Comparison of ENCODE assay signal across 16 cellular contexts in the genomic region with DNA sequence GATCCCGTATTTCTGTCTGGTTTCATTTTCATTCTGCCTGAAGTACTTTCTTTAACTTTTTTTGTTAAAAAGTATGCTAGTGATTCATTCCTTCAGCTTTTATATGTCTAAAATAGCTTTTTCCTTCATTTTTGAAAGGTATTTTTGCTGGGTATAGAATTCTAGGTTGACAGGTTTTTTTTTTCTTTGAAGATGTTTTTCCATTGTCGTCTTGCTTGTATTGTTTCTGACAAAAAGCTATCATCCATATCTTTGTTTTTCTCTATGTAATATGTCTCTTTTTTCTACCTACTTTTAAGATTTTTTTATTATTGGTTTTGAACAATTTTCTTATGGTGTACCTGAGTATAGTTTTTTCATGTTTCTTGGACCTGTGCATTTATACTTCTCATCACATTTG. TPM values are rescaled to one million over a fixed set of nuclear protein-coding genes. Genes with fewer than 3 reads are reported as not detected.
A peak's percentile ranks its signal among the peaks of the same experiment; 100 is the strongest.
DNase-seq lines count a peak whose midpoint lies in the region; ATAC-seq, FAIRE-seq and TF ChIP-seq lines count a peak whose summit lies in the region.
"Had no signal": no experiment of that assay in that cellular context is flagged by ENCODE, and none has a peak within 500 bp of the region (broad histone marks: within the 10 kb centered on the region; RNA-seq: fewer than 3 reads in every experiment).

No MANE protein-coding gene starts in this region.

- H3K4me3 ChIP-seq in HCT116 (replicated peaks in 1 of 2; ENCODE audit: low read depth in 1 of 2, low read length in 2 of 2) = no peak overlapping the region
- H3K4me3 ChIP-seq in adipocyte (ENCODE audit: low read length) = peak overlapping the region; percentile 62
- no peak overlapping the region for H3K4me3 ChIP-seq in SK-N-SH (ENCODE audit: low read depth in 2 of 2, low read length in 1 of 2)
- H3K4me3 ChIP-seq: BLaER1 had no signal

- H4K20me1 ChIP-seq in HCT116 (ENCODE audit: insufficient read depth) (no peaks in the 10 kb centered on the region), SK-N-SH (ENCODE audit: insufficient read depth) (no peaks in the 10 kb centered on the region)
- H4K20me1 ChIP-seq: BLaER1 had no signal

- TF ChIP-seq CTCF in HCT116 (IDR thresholded peaks at IDR 0.05 in 2 of 3, conservative IDR thresholded peaks at IDR 0.05 in 1 of 3; ENCODE audit: borderline replicate concordance in 1 of 3, insufficient read depth in 1 of 3, low read depth in 2 of 3, low read length in 2 of 3) (no peak), SK-N-SH (IDR thresholded peaks at IDR 0.05) (no peak)

- H3K36me3 ChIP-seq in HCT116 (ENCODE audit: control insufficient read depth in 1 of 2, insufficient read depth in 2 of 2, low read length in 2 of 2) = peaks cover 87 to 92% of the 10 kb centered on the region in 2 experiments
- H3K36me3 ChIP-seq in adipocyte (ENCODE audit: control insufficient read depth, insufficient read depth, low read length, severe bottlenecking) = peaks cover 82% of the 10 kb centered on the region
- peaks cover 68 to 98% of the 10 kb centered on the region in 2 experiments for H3K36me3 ChIP-seq in SK-N-SH (replicated peaks in 1 of 2; ENCODE audit: control insufficient read depth in 1 of 2, insufficient read depth in 2 of 2, low read length in 1 of 2)

- peaks cover 5% of the 10 kb centered on the region for H3F3A ChIP-seq in SK-N-SH (replicated peaks; ENCODE audit: insufficient read depth)

- ATAC-seq in HCT116 = no peak
- no peak for ATAC-seq in GM21619 (IDR thresholded peaks at IDR 0.05; ENCODE audit: unreplicated experiment)

- H2AFZ ChIP-seq in HCT116 (ENCODE audit: low read depth, low read length, poor library complexity, severe bottlenecking) (no peak overlapping the region), SK-N-SH (ENCODE audit: low read depth) (no peak overlapping the region)

- TF ChIP-seq POLR2A in HCT116 (IDR thresholded peaks at IDR 0.05; ENCODE audit: borderline replicate concordance, extremely low read depth, insufficient read depth, insufficient read length) = no peak
- TF ChIP-seq POLR2A in GM12891 (IDR thresholded peaks at IDR 0.05; ENCODE audit: low read depth, low read length) = no peak

- intact Hi-C loops in HCT116 (cut with micrococcal nuclease) = no loop called here

- DNase-seq in HCT116 (ENCODE audit: low read depth, low spot score) (no peak), adipocyte (ENCODE audit: low read depth) (no peak), left kidney (ENCODE audit: low read depth, low spot score) (peak; percentile 5), SK-N-SH (no peak), GM12891 (ENCODE audit: insufficient read length, low spot score) (no peak), DMS79 (lab: John Stamatoyannopoulos, UW) (no peak)
- DNase-seq: AML-193; Caco-2; CD8-positive, alpha-beta memory T cell; DMS53; HCEC 1CT; KBM-7 had no signal

- peaks cover 79% of the 10 kb centered on the region for H3K79me2 ChIP-seq in HCT116 (ENCODE audit: insufficient read depth, low read length)
- peaks cover 17% of the 10 kb centered on the region; the same call in 1 of the 2 replicates for H3K79me2 ChIP-seq in SK-N-SH (ENCODE audit: insufficient read depth)

- no peak for TF ChIP-seq EP300 in SK-N-SH (IDR thresholded peaks at IDR 0.05; ENCODE audit: borderline replicate concordance in 1 of 2, low read depth in 1 of 2, low read length in 1 of 2)

- POLR2A ChIA-PET in HCT116 (lab: Charles Lee) = interaction anchor here (0.8 to 1.4 kb wide), 2 partner anchors 9 to 34 kb away, joined by 4 to 5 read pairs; no protein-coding TSS in a partner anchor
- POLR2A ChIA-PET in SK-N-SH (lab: Yijun Ruan, JAX) = no interaction called here

- TSS peak; percentile 0 for BruUV-seq in HCT116 (replicated peaks; lab: Mats Ljungman, UMichigan)

- H3K27me3 ChIP-seq in HCT116 (ENCODE audit: insufficient read depth, low read length) (no peaks in the 10 kb centered on the region), adipocyte (replicated peaks; ENCODE audit: control insufficient read depth, insufficient read depth, low read length) (no peaks in the 10 kb centered on the region), SK-N-SH (ENCODE audit: insufficient read depth) (no peaks in the 10 kb centered on the region)
- H3K27me3 ChIP-seq: BLaER1 had no signal

- 90% methylated on average over 2 of the region's 2 CpGs for WGBS in SK-N-SH (ENCODE audit: low lambda C conversion rate)

- H3K4me1 ChIP-seq in HCT116 (ENCODE audit: control insufficient read depth in 1 of 2, insufficient read depth in 2 of 2, low read length in 2 of 2) (peaks cover 15 to 30% of the 10 kb centered on the region in 2 experiments), adipocyte (ENCODE audit: control insufficient read depth, insufficient read depth, low read length) (peaks cover 84% of the 10 kb centered on the region), SK-N-SH (ENCODE audit: control insufficient read depth in 1 of 2, insufficient read depth in 2 of 2, low read depth in 1 of 2, low read length in 1 of 2) (no peaks in the 10 kb centered on the region)
- H3K4me1 ChIP-seq: BLaER1, Caco-2 had no signal

- no peak for FAIRE-seq in GM12891 (lab: Jason Lieb, UNC)
- FAIRE-seq: GM12892 had no signal

- RAD21 ChIA-PET in HCT116 (lab: Charles Lee; ENCODE audit: low non-redundant PET in 1 of 2, low total read pairs in 2 of 2, uncharacterized antibody in 2 of 2, unreplicated experiment in 2 of 2) = no interaction called here

- H3K9me2 ChIP-seq in HCT116 (ENCODE audit: insufficient read depth) (no peaks in the 10 kb centered on the region), SK-N-SH (no peaks in the 10 kb centered on the region)

- H3K9me3 ChIP-seq in HCT116 (ENCODE audit: control insufficient read depth in 1 of 2, insufficient read depth in 1 of 2, low read depth in 1 of 2, low read length in 2 of 2) (peaks cover 10 to 26% of the 10 kb centered on the region in 2 experiments; a peak in 3 of 4 replicates), adipocyte (ENCODE audit: control insufficient read depth, low read length) (peaks cover 11% of the 10 kb centered on the region), SK-N-SH (peaks cover 22% of the 10 kb centered on the region)

- CTCF ChIA-PET in HCT116 (lab: Charles Lee) (no interaction called here), SK-N-SH (lab: Yijun Ruan, JAX) (interaction anchor here (1.0 kb wide), 1 partner anchor 106 kb away, joined by 7 read pairs; no protein-coding TSS in a partner anchor)

- no peak for TF ChIP-seq RAD21 in HCT116 (IDR thresholded peaks at IDR 0.05; ENCODE audit: low read depth)
- TF ChIP-seq RAD21 in SK-N-SH (IDR thresholded peaks at IDR 0.05; ENCODE audit: low read length) = no peak

- H3K9ac ChIP-seq in HCT116 (ENCODE audit: low read length) = no peak overlapping the region
- peak overlapping the region; percentile 94 for H3K9ac ChIP-seq in adipocyte (ENCODE audit: low read length)
- H3K9ac ChIP-seq in SK-N-SH = no peak overlapping the region
- H3K9ac ChIP-seq: BLaER1 had no signal

- H3K27ac ChIP-seq in HCT116 (ENCODE audit: low read depth, low read length) (no peak overlapping the region), SK-N-SH (ENCODE audit: low read depth in 2 of 2, low read length in 1 of 2) (no peak overlapping the region)
- H3K27ac ChIP-seq: BLaER1, HL-60 had no signal

- H3K4me2 ChIP-seq in HCT116 (ENCODE audit: low read length) (no peak overlapping the region), SK-N-SH (no peak overlapping the region)
- H3K4me2 ChIP-seq: BLaER1 had no signal

TF ChIP-seq in HCT116, 20 proteins besides CTCF, POLR2A, EP300 and RAD21 (continues in another document):
- TF ChIP-seq SIN3A (IDR thresholded peaks at IDR 0.05; ENCODE audit: low read depth) = no peak

TF ChIP-seq in SK-N-SH, 30 proteins besides CTCF, POLR2A, EP300 and RAD21 (continues in another document):
- no peak for TF ChIP-seq SIN3A (IDR thresholded peaks at IDR 0.05; ENCODE audit: borderline replicate concordance, low read depth, low read length)
- TF ChIP-seq YY1 (IDR thresholded peaks at IDR 0.05; ENCODE audit: low read depth) = no peak
- TF ChIP-seq TEAD4 (IDR thresholded peaks at IDR 0.05; ENCODE audit: borderline replicate concordance, insufficient read depth) = no peak
- no peak for TF ChIP-seq EZH2phosphoT487 (IDR thresholded peaks at IDR 0.05; ENCODE audit: borderline replicate concordance, low read depth)
- TF ChIP-seq FOXM1 (IDR thresholded peaks at IDR 0.05; ENCODE audit: low read depth) = no peak
- no peak for TF ChIP-seq RCOR1 (IDR thresholded peaks at IDR 0.05; ENCODE audit: low read length)
- no peak for TF ChIP-seq FOXJ3 (CRISPR knock-in tag; IDR thresholded peaks at IDR 0.05)
- no peak for TF ChIP-seq NRF1 (IDR thresholded peaks at IDR 0.05; ENCODE audit: low read depth, low read length)
- no peak for TF ChIP-seq FOSL2 (IDR thresholded peaks at IDR 0.05; ENCODE audit: borderline replicate concordance, low read depth)

TF ChIP-seq in GM12891, 5 proteins besides CTCF, POLR2A, EP300 and RAD21:
- TF ChIP-seq TAF1 (IDR thresholded peaks at IDR 0.05; ENCODE audit: low read depth, low read length) (no peak), POU2F2 (IDR thresholded peaks at IDR 0.05; ENCODE audit: low read depth, low read length) (no peak), PAX5 (IDR thresholded peaks at IDR 0.05; ENCODE audit: insufficient read depth, low read length, severe bottlenecking) (no peak), SPI1 (IDR thresholded peaks at IDR 0.05; ENCODE audit: low read depth, low read length) (no peak), POLR2AphosphoS5 (IDR thresholded peaks at IDR 0.05; ENCODE audit: low read depth, low read length) (no peak)
TF ChIP-seq in GM12891: peak in this region for 0.

RNA-seq across cellular contexts. Expression of gene CUTC, which starts 8.2 kb away (rescaled TPM):
- 53.6 TPM for total RNA-seq in HCT116 (2021; ENCODE audit: unreplicated experiment)
- 39.1 and 51.8 TPM in 2 replicates for polyA plus RNA-seq in HCT116 (2012)
- polyA plus RNA-seq in SK-N-SH (2012; rRNA removed) = 19.4 and 21.1 TPM in 2 replicates
- 22.5 and 26.7 TPM in 2 replicates for polyA plus RNA-seq in SK-N-SH (2012; cell fraction: cytosol; rRNA removed)
- 13.4 and 20.0 TPM in 2 replicates for polyA plus RNA-seq in SK-N-SH (2012; cell fraction: nucleus; rRNA removed)
- 25.6 TPM for polyA plus RNA-seq in GM12891 (2012; ENCODE audit: low read depth, missing spikeins)

RNA-seq across cellular contexts. Expression of gene COX15, which starts 8.3 kb away (rescaled TPM):
- total RNA-seq in HCT116 (2021; ENCODE audit: unreplicated experiment) = 79.6 TPM
- polyA plus RNA-seq in HCT116 (2012) = 29.8 and 41.4 TPM in 2 replicates
- 20.4 and 26.3 TPM in 2 replicates for polyA plus RNA-seq in SK-N-SH (2012; rRNA removed)
- polyA plus RNA-seq in SK-N-SH (2012; cell fraction: cytosol; rRNA removed) = 22.0 and 23.0 TPM in 2 replicates
- 34.9 and 46.3 TPM in 2 replicates for polyA plus RNA-seq in SK-N-SH (2012; cell fraction: nucleus; rRNA removed)
- 22.4 TPM for polyA plus RNA-seq in GM12891 (2012; ENCODE audit: low read depth, missing spikeins)

RNA-seq across cellular contexts. Expression of gene ABCC2, which starts 42.2 kb away (rescaled TPM):
- 88.2 TPM for total RNA-seq in HCT116 (2021; ENCODE audit: unreplicated experiment)
- polyA plus RNA-seq in HCT116 (2012) = 8.1 and 12.2 TPM in 2 replicates
- 0.48 and 0.52 TPM in 2 replicates for polyA plus RNA-seq in SK-N-SH (2012; rRNA removed)
- 0.51 and 0.53 TPM in 2 replicates for polyA plus RNA-seq in SK-N-SH (2012; cell fraction: cytosol; rRNA removed)
- polyA plus RNA-seq in SK-N-SH (2012; cell fraction: nucleus; rRNA removed) = 1.6 and 2.1 TPM in 2 replicates
- polyA plus RNA-seq in GM12891 (2012; ENCODE audit: low read depth, missing spikeins) = 0.09 TPM
